In the genomic region with DNA sequence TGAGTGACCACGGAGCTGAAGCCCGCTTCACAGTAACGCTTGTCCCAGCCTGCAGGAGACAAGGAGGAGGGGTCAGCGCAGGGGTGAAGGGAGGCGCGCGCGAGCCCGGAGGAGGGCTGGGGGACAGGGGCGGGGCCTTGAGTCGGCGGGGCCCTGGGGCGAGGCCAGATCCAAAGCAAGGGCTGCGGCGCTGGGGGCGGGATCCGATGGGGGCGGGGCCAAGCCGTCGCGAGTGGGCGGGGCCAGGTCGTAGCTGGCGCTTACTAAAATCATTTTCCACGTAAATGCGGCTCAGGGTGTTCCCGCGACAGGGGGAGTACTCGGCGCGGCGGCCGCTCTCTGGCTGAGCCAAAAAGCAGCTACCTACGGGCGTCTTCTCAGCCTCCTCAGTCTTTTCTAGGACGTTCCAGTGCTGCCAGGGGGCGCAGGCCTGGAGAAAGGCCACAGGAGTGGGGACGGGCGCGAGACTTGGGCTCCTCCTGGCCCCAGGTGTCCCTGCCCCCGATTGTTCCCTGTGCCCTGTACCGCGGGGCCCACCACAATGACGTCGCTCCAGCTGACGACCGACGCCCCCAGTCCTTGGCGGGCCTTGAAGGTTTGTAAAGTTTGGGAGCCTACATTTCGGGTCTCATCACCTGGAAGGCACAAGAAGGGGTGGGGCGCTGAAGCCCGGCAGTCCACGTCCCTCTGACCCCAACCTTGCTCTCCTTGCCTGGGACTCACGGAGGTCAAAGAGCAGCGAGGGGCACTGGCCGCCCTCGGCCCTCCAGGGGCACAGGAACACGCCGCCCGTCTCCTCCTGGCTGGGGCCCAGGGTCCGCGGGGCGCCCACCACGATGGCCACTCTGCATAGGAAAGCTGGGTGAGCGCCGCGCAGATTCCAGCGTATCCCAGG, we compare ENCODE assay signal across 8 cellular contexts.
DNase-seq lines count a peak whose midpoint lies in the region; ATAC-seq and TF ChIP-seq lines count a peak whose summit lies in the region.

No MANE protein-coding gene starts in this region.

- H3K9ac ChIP-seq in mucosa of stomach (ENCODE audit: low read length), result peak overlapping the region; percentile 59

- ATAC-seq in HG03354 (IDR thresholded peaks at IDR 0.05; ENCODE audit: poor library complexity, severe bottlenecking, unreplicated experiment) (peak; percentile 47), GM19452 (IDR thresholded peaks at IDR 0.05; ENCODE audit: unreplicated experiment) (no peak)

- no peaks in the 10 kb centered on the region for H3K36me3 ChIP-seq in mucosa of stomach (ENCODE audit: control insufficient read depth, insufficient read depth, low read length)

- no peak overlapping the region for H3K4me3 ChIP-seq in mucosa of stomach (ENCODE audit: low read length)

- peaks cover 42% of the 10 kb centered on the region for H3K27me3 ChIP-seq in mucosa of stomach (ENCODE audit: control insufficient read depth, insufficient read depth, low read length)

- DNase-seq in DMS53 treated with DMSO at 0.1 percent for 48 hours (lab: John Stamatoyannopoulos, UW; ENCODE audit: unreplicated experiment) (peak; percentile 35), NOMO-1 treated with DMSO at 0.1 percent for 48 hours (lab: John Stamatoyannopoulos, UW; ENCODE audit: unreplicated experiment) (peak; percentile 83), activated T-cell treated with anti-CD3 and anti-CD28 coated beads for 24 hours (ENCODE audit: low read depth) (peak; percentile 78), erythroblast (lab: John Stamatoyannopoulos, UW) (peak; percentile 90 to 93)
- peak; percentile 66 to 67 for DNase-seq in stimulated activated CD8-positive, alpha-beta memory T cell treated with anti-CD3 and anti-CD28 coated beads, Interleukin-4, amount 100 ng/mL, for 4 hours (ENCODE audit: low read depth in 2 of 2, low spot score in 1 of 2)

- TF ChIP-seq POLR2A in erythroblast (IDR thresholded peaks at IDR 0.05; ENCODE audit: low read length), result peak; percentile 75

- no peaks in the 10 kb centered on the region for H3K9me3 ChIP-seq in mucosa of stomach (ENCODE audit: control insufficient read depth, low read length)

- H3K4me1 ChIP-seq in mucosa of stomach (ENCODE audit: control insufficient read depth, insufficient read depth, low read length), result peaks cover 15% of the 10 kb centered on the region

Comparison
In these comparisons a context has a peak if more than half of its experiments do, and no peak if none do; other contexts are left out.
1. DNase-seq: peak in every context shown above with its lines; median percentile 92 in erythroblast; 83 in NOMO-1 treated with DMSO at 0.1 percent for 48 hours; 78 in activated T-cell treated with anti-CD3 and anti-CD28 coated beads for 24 hours; 66 in stimulated activated CD8-positive, alpha-beta memory T cell treated with anti-CD3 and anti-CD28 coated beads, Interleukin-4, amount 100 ng/mL, for 4 hours; 35 in DMS53 treated with DMSO at 0.1 percent for 48 hours.